Comparison of ENCODE assay signal across 1 cellular context in the genomic region with DNA sequence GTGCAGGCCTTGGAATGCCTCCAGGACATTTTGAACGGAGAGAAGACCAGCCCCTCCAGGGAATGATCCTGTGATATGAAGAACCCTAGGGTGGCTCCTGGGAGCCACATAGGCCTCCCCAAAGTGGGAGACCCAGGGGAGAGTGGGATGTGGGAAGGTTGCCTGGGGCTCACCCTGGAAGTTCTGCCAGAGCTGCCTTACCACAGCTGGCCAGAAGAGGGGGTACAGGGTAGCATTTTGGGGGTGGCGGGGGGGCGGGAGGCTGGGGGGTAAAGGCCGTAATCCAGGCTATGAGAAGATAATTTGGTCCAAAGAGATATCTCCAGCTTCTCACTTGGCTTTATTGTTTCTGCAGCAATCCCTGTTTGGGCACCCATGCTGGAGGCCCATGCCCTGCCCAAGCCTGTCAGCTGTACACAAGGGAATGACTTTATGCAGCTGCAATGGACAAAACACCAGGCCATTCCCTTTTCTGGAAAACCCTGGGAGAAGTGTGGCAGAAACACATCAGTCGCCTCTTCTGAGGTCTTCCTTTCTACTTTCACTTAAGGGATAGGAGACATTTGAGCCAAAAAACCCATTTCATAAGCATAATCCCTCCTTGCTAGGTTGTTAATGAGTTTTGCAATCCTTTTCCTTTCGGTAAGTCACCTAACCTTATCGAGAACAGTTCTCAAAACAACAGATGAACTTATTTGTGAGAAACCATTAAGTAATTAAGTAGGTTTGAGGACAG.
TF ChIP-seq lines count a peak whose summit lies in the region.

No MANE protein-coding gene starts in this region.

TF ChIP-seq in GM12878, 131 proteins besides CTCF, POLR2A, EP300 and RAD21:
- TF ChIP-seq RFX5 (IDR thresholded peaks at IDR 0.05; ENCODE audit: low read depth, low read length), result no peak
- TF ChIP-seq, protein P1, sequence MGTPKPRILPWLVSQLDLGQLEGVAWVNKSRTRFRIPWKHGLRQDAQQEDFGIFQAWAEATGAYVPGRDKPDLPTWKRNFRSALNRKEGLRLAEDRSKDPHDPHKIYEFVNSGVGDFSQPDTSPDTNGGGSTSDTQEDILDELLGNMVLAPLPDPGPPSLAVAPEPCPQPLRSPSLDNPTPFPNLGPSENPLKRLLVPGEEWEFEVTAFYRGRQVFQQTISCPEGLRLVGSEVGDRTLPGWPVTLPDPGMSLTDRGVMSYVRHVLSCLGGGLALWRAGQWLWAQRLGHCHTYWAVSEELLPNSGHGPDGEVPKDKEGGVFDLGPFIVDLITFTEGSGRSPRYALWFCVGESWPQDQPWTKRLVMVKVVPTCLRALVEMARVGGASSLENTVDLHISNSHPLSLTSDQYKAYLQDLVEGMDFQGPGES (IDR thresholded peaks at IDR 0.05), result no peak
- TF ChIP-seq WRNIP1 (IDR thresholded peaks at IDR 0.05; ENCODE audit: borderline replicate concordance, low read depth, low read length), result no peak
- TF ChIP-seq RUNX3 (IDR thresholded peaks at IDR 0.05; ENCODE audit: low read length), result no peak
- TF ChIP-seq E2F4 (IDR thresholded peaks at IDR 0.05; ENCODE audit: low read depth, low read length), result no peak
- no peak for TF ChIP-seq RBBP5 (conservative IDR thresholded peaks at IDR 0.05)
- no peak for TF ChIP-seq NFIC (IDR thresholded peaks at IDR 0.05; ENCODE audit: low read depth, low read length)
- no peak for TF ChIP-seq NR2C2 (IDR thresholded peaks at IDR 0.05; ENCODE audit: borderline replicate concordance, control insufficient read depth, insufficient read length, low read depth)
- TF ChIP-seq, protein P2, sequence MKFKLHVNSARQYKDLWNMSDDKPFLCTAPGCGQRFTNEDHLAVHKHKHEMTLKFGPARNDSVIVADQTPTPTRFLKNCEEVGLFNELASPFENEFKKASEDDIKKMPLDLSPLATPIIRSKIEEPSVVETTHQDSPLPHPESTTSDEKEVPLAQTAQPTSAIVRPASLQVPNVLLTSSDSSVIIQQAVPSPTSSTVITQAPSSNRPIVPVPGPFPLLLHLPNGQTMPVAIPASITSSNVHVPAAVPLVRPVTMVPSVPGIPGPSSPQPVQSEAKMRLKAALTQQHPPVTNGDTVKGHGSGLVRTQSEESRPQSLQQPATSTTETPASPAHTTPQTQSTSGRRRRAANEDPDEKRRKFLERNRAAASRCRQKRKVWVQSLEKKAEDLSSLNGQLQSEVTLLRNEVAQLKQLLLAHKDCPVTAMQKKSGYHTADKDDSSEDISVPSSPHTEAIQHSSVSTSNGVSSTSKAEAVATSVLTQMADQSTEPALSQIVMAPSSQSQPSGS (IDR thresholded peaks at IDR 0.05; ENCODE audit: low read length), result no peak
- no peak for TF ChIP-seq KLF5 (IDR thresholded peaks at IDR 0.05; ENCODE audit: partially characterized antibody)
- TF ChIP-seq IKZF2 (IDR thresholded peaks at IDR 0.05), result no peak
- no peak for TF ChIP-seq NR2F1 (conservative IDR thresholded peaks at IDR 0.05)
- TF ChIP-seq MLLT1 (IDR thresholded peaks at IDR 0.05), result no peak
- no peak for TF ChIP-seq ZSCAN29 (IDR thresholded peaks at IDR 0.05)
- TF ChIP-seq SUPT20H (IDR thresholded peaks at IDR 0.05; ENCODE audit: borderline replicate concordance, control insufficient read depth, low read depth, low read length), result no peak
